28 cellular contexts compared by ENCODE assay signal in genomic region chr18:68648191-68648590, GRCh38.
"Had no signal": no experiment of that assay in that cellular context is flagged by ENCODE, and none has a peak within 500 bp of the region (broad histone marks: within the 10 kb centered on the region; RNA-seq: fewer than 3 reads in every experiment).

No MANE protein-coding gene starts in this region.

- DNase-seq: natural killer cell; occipital lobe; ovary; posterior cingulate gyrus; psoas muscle; right cardiac atrium; right lobe of liver; sigmoid colon; spleen; stimulated activated CD4-positive, alpha-beta T cell treated with anti-CD3 and anti-CD28 coated beads, Interleukin-12 subunit alpha, Interleukin-12 subunit beta, amount 100 ng/mL, for 4 hours; stimulated activated CD4-positive, alpha-beta T cell treated with anti-CD3 and anti-CD28 coated beads, Interleukin-1b, Interleukin-23, amount 100 ng/mL, for 48 hours; stimulated activated CD4-positive, alpha-beta T cell treated with anti-CD3 and anti-CD28 coated beads, Interleukin-4, amount 100 ng/mL, for 1 hour; stimulated activated CD4-positive, alpha-beta T cell treated with anti-CD3 and anti-CD28 coated beads, Interleukin-4, amount 100 ng/mL, for 4 hours; stimulated activated CD8-positive, alpha-beta memory T cell treated with anti-CD3 and anti-CD28 coated beads, Interleukin-4, amount 100 ng/mL, for 48 hours; stimulated activated naive CD4-positive, alpha-beta T cell; stimulated activated naive CD8-positive, alpha-beta T cell treated with anti-CD3 and anti-CD28 coated beads, Interleukin-15, amount 100 ng/mL, for 72 hours; stimulated activated naive CD8-positive, alpha-beta T cell treated with anti-CD3 and anti-CD28 coated beads, Interleukin-15, Interleukin-2, amounts not matched to agents 100 U/mL and 50 U/mL, for 24 hours; substantia nigra; testis; tibial artery; transverse colon; upper lobe of right lung had no signal

- H3K27me3 ChIP-seq: neural progenitor cell, ovary, right lobe of liver, sigmoid colon, spleen, suprapubic skin, testis, tibial artery, transverse colon, upper lobe of right lung, vagina had no signal

- H3K4me2 ChIP-seq: neural progenitor cell, smooth muscle cell had no signal

- H3K36me3 ChIP-seq: neural progenitor cell, ovary, right lobe of liver, sigmoid colon, spleen, suprapubic skin, tibial artery, transverse colon, upper lobe of right lung, vagina had no signal

- H3K9ac ChIP-seq: neural progenitor cell, parathyroid adenoma had no signal

- H2AFZ ChIP-seq: neural progenitor cell, parathyroid adenoma had no signal

- H3K79me2 ChIP-seq: parathyroid adenoma had no signal

- H3K27ac ChIP-seq: neural progenitor cell, ovary, parathyroid adenoma, psoas muscle, right lobe of liver, sigmoid colon, skin epidermis, spleen, suprapubic skin, testis, tibial artery, transverse colon, upper lobe of right lung, vagina had no signal

- H3K4me3 ChIP-seq: neural progenitor cell, ovary, psoas muscle, right lobe of liver, sigmoid colon, skin epidermis, smooth muscle cell, spleen, suprapubic skin, testis, tibial artery, transverse colon, upper lobe of right lung, vagina had no signal

- H3K9me3 ChIP-seq: ovary, psoas muscle, right lobe of liver, sigmoid colon, spleen, suprapubic skin, testis, tibial artery, transverse colon, upper lobe of right lung, vagina had no signal

- H3K4me1 ChIP-seq: parathyroid adenoma, psoas muscle, right lobe of liver, sigmoid colon, spleen, suprapubic skin, testis, tibial artery, transverse colon, upper lobe of right lung, vagina had no signal
